In genomic region chr5:140483055-140483454, GRCh38 we compare ENCODE assay signal across 28 cellular contexts.
"Had no signal": no experiment of that assay in that cellular context is flagged by ENCODE, and none has a peak within 500 bp of the region (broad histone marks: within the 10 kb centered on the region; RNA-seq: fewer than 3 reads in every experiment).

No MANE protein-coding gene starts in this region.

- H3K4me3 ChIP-seq: neural progenitor cell, ovary, psoas muscle, skin epidermis, smooth muscle cell, spleen, suprapubic skin, testis, tibial artery, transverse colon, upper lobe of right lung, uterus had no signal

- H3K27ac ChIP-seq: neural progenitor cell, ovary, parathyroid adenoma, psoas muscle, skin epidermis, spleen, suprapubic skin, testis, tibial artery, transverse colon, upper lobe of right lung, uterus had no signal

- H3K27me3 ChIP-seq: neural progenitor cell, ovary, spleen, suprapubic skin, testis, tibial artery, transverse colon, upper lobe of right lung, uterus had no signal

- H2AFZ ChIP-seq: neural progenitor cell, parathyroid adenoma had no signal

- ATAC-seq: natural killer cell; psoas muscle; right cardiac atrium; sciatic nerve; stimulated activated memory B cell treated with anti-CD40 and anti-IgM and Interleukin-4, amounts not matched to agents 10 μg/mL and 1 μg/mL and 100 μg/mL, for 72 hours; stimulated activated naive CD8-positive, alpha-beta T cell treated with anti-CD3 and anti-CD28 coated beads, Interleukin-15, amount 100 ng/mL, for 72 hours; stimulated activated naive CD8-positive, alpha-beta T cell treated with anti-CD3 and anti-CD28 coated beads, Interleukin-15, Interleukin-2, amounts not matched to agents 100 U/mL and 50 U/mL, for 24 hours; upper lobe of right lung had no signal

- H3K9ac ChIP-seq: neural progenitor cell, parathyroid adenoma had no signal

- H3K4me2 ChIP-seq: neural progenitor cell, smooth muscle cell had no signal

- DNase-seq: natural killer cell; occipital lobe; ovary; posterior cingulate gyrus; psoas muscle; right cardiac atrium; spleen; stimulated activated CD4-positive, alpha-beta T cell treated with anti-CD3 and anti-CD28 coated beads, Interleukin-12 subunit alpha, Interleukin-12 subunit beta, amount 100 ng/mL, for 4 hours; stimulated activated CD4-positive, alpha-beta T cell treated with anti-CD3 and anti-CD28 coated beads, Interleukin-1b, Interleukin-23, amount 100 ng/mL, for 48 hours; stimulated activated CD4-positive, alpha-beta T cell treated with anti-CD3 and anti-CD28 coated beads, Interleukin-4, amount 100 ng/mL, for 1 hour; stimulated activated CD4-positive, alpha-beta T cell treated with anti-CD3 and anti-CD28 coated beads, Interleukin-4, amount 100 ng/mL, for 4 hours; stimulated activated CD8-positive, alpha-beta memory T cell treated with anti-CD3 and anti-CD28 coated beads, Interleukin-4, amount 100 ng/mL, for 48 hours; stimulated activated naive CD4-positive, alpha-beta T cell; stimulated activated naive CD8-positive, alpha-beta T cell treated with anti-CD3 and anti-CD28 coated beads, Interleukin-15, amount 100 ng/mL, for 72 hours; stimulated activated naive CD8-positive, alpha-beta T cell treated with anti-CD3 and anti-CD28 coated beads, Interleukin-15, Interleukin-2, amounts not matched to agents 100 U/mL and 50 U/mL, for 24 hours; substantia nigra; testis; tibial artery; transverse colon; upper lobe of right lung; uterus had no signal

- H3K36me3 ChIP-seq: ovary, uterus had no signal

- H3K4me1 ChIP-seq: neural progenitor cell, parathyroid adenoma, testis, tibial artery, upper lobe of right lung, uterus had no signal

- H3K79me2 ChIP-seq: parathyroid adenoma had no signal

- H3K9me3 ChIP-seq: ovary, psoas muscle, spleen, suprapubic skin, testis, tibial artery, transverse colon, upper lobe of right lung, uterus had no signal
